ENCODE assay signal across 19 cellular contexts in genomic region chr19:21607453-21607852, GRCh38.
"Had no signal": no experiment of that assay in that cellular context is flagged by ENCODE, and none has a peak within 500 bp of the region (broad histone marks: within the 10 kb centered on the region; RNA-seq: fewer than 3 reads in every experiment).

No MANE protein-coding gene starts in this region.

- H3K27me3 ChIP-seq: dorsolateral prefrontal cortex, neural progenitor cell, tibial nerve, upper lobe of left lung had no signal

- H3K36me3 ChIP-seq: lower lobe of right lung, neural progenitor cell, thoracic aorta, tibial nerve, upper lobe of left lung had no signal

- H3K9me3 ChIP-seq: lower lobe of right lung, thoracic aorta, tibial nerve, upper lobe of left lung had no signal

- DNase-seq: dorsolateral prefrontal cortex; effector CD4-positive, alpha-beta T cell; head of caudate nucleus; hippocampal formation; left cardiac atrium; left ventricle myocardium superior; lower lobe of right lung; naive B cell; stimulated activated CD4-positive, alpha-beta T cell treated with anti-CD3 and anti-CD28 coated beads, Interleukin-4, amount 100 ng/mL, for 4 hours; stimulated activated naive CD8-positive, alpha-beta T cell treated with anti-CD3 and anti-CD28 coated beads, Interleukin-15, Interleukin-2, amounts not matched to agents 100 U/mL and 50 U/mL, for 24 hours had no signal

- H3K4me3 Mint-ChIP-seq: naive B cell; natural killer cell treated with Interleukin-12 subunit alpha and Interleukin-12 subunit beta and Interleukin-15 and Interleukin-18, amount 100 ng/mL, for 72 hours; neural progenitor cell; stimulated activated memory B cell treated with anti-CD40 and anti-IgM and Interleukin-4, amounts not matched to agents 10 μg/mL and 1 μg/mL and 100 μg/mL, for 72 hours had no signal

- H3K27ac ChIP-seq: dorsolateral prefrontal cortex, lower lobe of right lung, neural progenitor cell, parathyroid adenoma, thoracic aorta, tibial nerve, upper lobe of left lung had no signal

- H3K9me3 Mint-ChIP-seq: natural killer cell treated with Interleukin-12 subunit alpha and Interleukin-12 subunit beta and Interleukin-15 and Interleukin-18, amount 100 ng/mL, for 72 hours had no signal

- H3K9ac ChIP-seq: neural progenitor cell, parathyroid adenoma had no signal

- ATAC-seq: left cardiac atrium; left ventricle myocardium superior; lower lobe of right lung; natural killer cell treated with Interleukin-12 subunit alpha and Interleukin-12 subunit beta and Interleukin-15 and Interleukin-18, amount 100 ng/mL, for 72 hours; sciatic nerve; stimulated activated memory B cell treated with anti-CD40 and anti-IgM and Interleukin-4, amounts not matched to agents 10 μg/mL and 1 μg/mL and 100 μg/mL, for 72 hours; stimulated activated naive CD8-positive, alpha-beta T cell treated with anti-CD3 and anti-CD28 coated beads, Interleukin-15, Interleukin-2, amounts not matched to agents 100 U/mL and 50 U/mL, for 24 hours had no signal

- H3K27ac Mint-ChIP-seq: naive B cell; natural killer cell treated with Interleukin-12 subunit alpha and Interleukin-12 subunit beta and Interleukin-15 and Interleukin-18, amount 100 ng/mL, for 72 hours; neural progenitor cell; stimulated activated memory B cell treated with anti-CD40 and anti-IgM and Interleukin-4, amounts not matched to agents 10 μg/mL and 1 μg/mL and 100 μg/mL, for 72 hours had no signal

- H3K27me3 Mint-ChIP-seq: natural killer cell treated with Interleukin-12 subunit alpha and Interleukin-12 subunit beta and Interleukin-15 and Interleukin-18, amount 100 ng/mL, for 72 hours; progenitor cell of endocrine pancreas; stimulated activated memory B cell treated with anti-CD40 and anti-IgM and Interleukin-4, amounts not matched to agents 10 μg/mL and 1 μg/mL and 100 μg/mL, for 72 hours had no signal

- H3K36me3 Mint-ChIP-seq: naive B cell; natural killer cell treated with Interleukin-12 subunit alpha and Interleukin-12 subunit beta and Interleukin-15 and Interleukin-18, amount 100 ng/mL, for 72 hours; neural progenitor cell had no signal

- H3K4me3 ChIP-seq: dorsolateral prefrontal cortex, lower lobe of right lung, neural progenitor cell, thoracic aorta, tibial nerve, upper lobe of left lung had no signal
